Comparison of ENCODE assay signal across 1 cellular context in genomic region chr13:30039506-30039905, GRCh38.
TF ChIP-seq lines count a peak whose summit lies in the region.

No MANE protein-coding gene starts in this region.

TF ChIP-seq in H1, 55 proteins besides CTCF, POLR2A, EP300 and RAD21 (continued from another document):
- TF ChIP-seq CHD7 (IDR thresholded peaks at IDR 0.05; ENCODE audit: insufficient replicate concordance, low read length) (no peak), CHD1 (IDR thresholded peaks at IDR 0.05; ENCODE audit: low read depth, low read length) (no peak), SUZ12 (IDR thresholded peaks at IDR 0.05; ENCODE audit: low read length) (no peak), RXRA (IDR thresholded peaks at IDR 0.05; ENCODE audit: insufficient read depth, low read depth, low read length) (no peak), EGR1 (IDR thresholded peaks at IDR 0.05; ENCODE audit: borderline replicate concordance, low read depth, low read length) (no peak), PHF8 (conservative IDR thresholded peaks at IDR 0.05; ENCODE audit: low read depth, low read length) (no peak), KDM4A (IDR thresholded peaks at IDR 0.05; ENCODE audit: low read depth, low read length, severe bottlenecking) (no peak), CEBPB (IDR thresholded peaks at IDR 0.05; ENCODE audit: low read depth, low read length) (no peak)
